ENCODE assay signal across 8 cellular contexts in genomic region chr4:176150283-176150682, GRCh38. TPM values are rescaled to one million over a fixed set of nuclear protein-coding genes. Genes with fewer than 3 reads are reported as not detected.
DNase-seq lines count a peak whose midpoint lies in the region; ATAC-seq, FAIRE-seq and TF ChIP-seq lines count a peak whose summit lies in the region.

No MANE protein-coding gene starts in this region.

- no peak overlapping the region for H3K4me3 Mint-ChIP-seq in nephron
- H3K4me3 Mint-ChIP-seq in Calu3 (ENCODE audit: low read depth, unreplicated experiment): no peak overlapping the region

- no peak overlapping the region for H3K4me2 ChIP-seq in GM12878 (ENCODE audit: control insufficient read depth, insufficient read depth)

- ATAC-seq in HG03442 (IDR thresholded peaks at IDR 0.05; ENCODE audit: unreplicated experiment) (peak; percentile 45), GM12878 (no peak), GM21360 (IDR thresholded peaks at IDR 0.05; ENCODE audit: unreplicated experiment) (no peak)

- H3K27me3 Mint-ChIP-seq in nephron (ENCODE audit: low read depth) (no peaks in the 10 kb centered on the region), Calu3 (ENCODE audit: unreplicated experiment) (no peaks in the 10 kb centered on the region)

- in situ Hi-C loops in GM12878 (cut with MboI): no loop called here

- DNase-seq in GM04503 (ENCODE audit: low read depth) (peak; percentile 3), GM12878 (ENCODE audit: low read depth, low spot score) (no peak), Calu3 (no peak), prostate gland (ENCODE audit: low spot score) (no peak), NCI-H1092 treated with DMSO at 0.1 percent for 48 hours (lab: John Stamatoyannopoulos, UW) (no peak)

- H3K27me3 ChIP-seq in GM12878 (replicated peaks in 1 of 2; ENCODE audit: control insufficient read depth in 2 of 2, insufficient read depth in 2 of 2, low read length in 1 of 2) (no peaks in the 10 kb centered on the region), prostate gland (replicated peaks; ENCODE audit: insufficient read depth) (no peaks in the 10 kb centered on the region)

- BruUV-seq in GM12878 (replicated peaks; lab: Mats Ljungman, UMichigan): no TSS peak
- no TSS peak for BruUV-seq in Calu3 (replicated peaks; lab: Mats Ljungman, UMichigan)

- no peaks in the 10 kb centered on the region for H3K79me2 ChIP-seq in GM12878 (ENCODE audit: control insufficient read depth, insufficient read depth, low read length)

- H3K4me1 ChIP-seq in GM12878 (ENCODE audit: control insufficient read depth, insufficient read depth, low read length): no peaks in the 10 kb centered on the region
- no peaks in the 10 kb centered on the region for H3K4me1 ChIP-seq in prostate gland (replicated peaks)

- H3K36me3 Mint-ChIP-seq in nephron (ENCODE audit: low read depth) (peaks cover 5% of the 10 kb centered on the region), Calu3 (ENCODE audit: insufficient read depth, unreplicated experiment) (no peaks in the 10 kb centered on the region)

- FAIRE-seq in GM12878 (lab: Jason Lieb, UNC): no peak

- H3K9me3 Mint-ChIP-seq in nephron: no peaks in the 10 kb centered on the region
- H3K9me3 Mint-ChIP-seq in Calu3 (ENCODE audit: low read depth, unreplicated experiment): no peaks in the 10 kb centered on the region

- RAD21 ChIA-PET in GM12878 (lab: Charles Lee; ENCODE audit: unreplicated experiment): interaction anchor here (1.6 kb wide), 1 partner anchor 190 kb away, joined by 13 read pairs; no protein-coding TSS in a partner anchor

- H3K27ac Mint-ChIP-seq in nephron (no peak overlapping the region), Calu3 (ENCODE audit: unreplicated experiment) (no peak overlapping the region)

- H3K9ac ChIP-seq in GM12878 (ENCODE audit: control insufficient read depth, insufficient read depth, low read length): no peak overlapping the region

- intact Hi-C loops in GM12878 (cut with micrococcal nuclease; ENCODE audit: unreplicated experiment): loop anchor here (1.0 to 5.0 kb wide), 3 partner anchors 127 to 191 kb away; no protein-coding TSS in a partner anchor
- intact Hi-C loops in Calu3 (cut with micrococcal nuclease; ENCODE audit: unreplicated experiment): loop anchor here (1.0 kb wide), 2 partner anchors 127 to 191 kb away; no protein-coding TSS in a partner anchor
- intact Hi-C loops in prostate gland (cut with DNase I): loop anchor here (2.0 to 5.0 kb wide), 2 partner anchors 127 to 187 kb away; no protein-coding TSS in a partner anchor

- SMC1A ChIA-PET in GM12878 (lab: Charles Lee; ENCODE audit: uncharacterized antibody, unreplicated experiment): interaction anchor here (0.8 to 1.6 kb wide), 3 partner anchors 10 to 191 kb away, joined by 3 to 4 read pairs (median 4); no protein-coding TSS in a partner anchor

- POLR2A ChIA-PET in GM12878 (lab: Charles Lee): no interaction called here

- peak; percentile 56 for TF ChIP-seq RAD21 in GM12878 (IDR thresholded peaks at IDR 0.05; ENCODE audit: insufficient read depth, low read depth, low read length)

- no peaks in the 10 kb centered on the region for H4K20me1 ChIP-seq in GM12878 (ENCODE audit: control insufficient read depth, insufficient read depth)

- no peak for TF ChIP-seq EP300 in GM12878 (IDR thresholded peaks at IDR 0.05; ENCODE audit: borderline replicate concordance in 1 of 2, control insufficient read depth in 1 of 2, low read depth in 2 of 2, low read length in 2 of 2)

- TF ChIP-seq CTCF in GM12878 (IDR thresholded peaks at IDR 0.05 in 2 of 3, conservative IDR thresholded peaks at IDR 0.05 in 1 of 3; ENCODE audit: control insufficient read depth in 2 of 3, extremely low read depth in 1 of 3, insufficient read depth in 1 of 3, low read depth in 3 of 3, low read length in 3 of 3) (peak in 1 of 3 experiments; percentile 30; a peak in 1 of 6 replicates), nephron (IDR thresholded peaks at IDR 0.05; ENCODE audit: unreplicated experiment in 3 of 3) (peak; percentile 17 to 40 (median 22)), Calu3 (IDR thresholded peaks at IDR 0.05; ENCODE audit: unreplicated experiment) (no peak), prostate gland (IDR thresholded peaks at IDR 0.05) (peak in 2 of 4 experiments; percentile 40 to 61)

- no peak for TF ChIP-seq POLR2A in GM12878 (IDR thresholded peaks at IDR 0.05; ENCODE audit: low read depth, low read length)
- TF ChIP-seq POLR2A in prostate gland (IDR thresholded peaks at IDR 0.05): no peak

- H3K4me1 Mint-ChIP-seq in nephron: no peaks in the 10 kb centered on the region
- H3K4me1 Mint-ChIP-seq in Calu3 (ENCODE audit: low read depth, unreplicated experiment): no peaks in the 10 kb centered on the region

- H2AFZ ChIP-seq in GM12878 (ENCODE audit: control insufficient read depth, low read depth, low read length): no peak overlapping the region

- H3K9me3 ChIP-seq in GM12878 (replicated peaks; ENCODE audit: control insufficient read depth, insufficient read depth, low read length) (no peaks in the 10 kb centered on the region), prostate gland (no peaks in the 10 kb centered on the region)

- H3K27ac ChIP-seq in GM12878 (ENCODE audit: control insufficient read depth, insufficient read depth) (no peak overlapping the region), prostate gland (no peak overlapping the region)

- no peaks in the 10 kb centered on the region for H3K36me3 ChIP-seq in GM12878 (ENCODE audit: control insufficient read depth in 2 of 2, insufficient read depth in 2 of 2, low read length in 1 of 2)
- H3K36me3 ChIP-seq in prostate gland: no peaks in the 10 kb centered on the region

- CTCF ChIA-PET in GM12878 (lab: Yijun Ruan, JAX): interaction anchor here (0.6 to 2.7 kb wide), 8 partner anchors 8 to 192 kb away, joined by 3 to 18 read pairs (median 4); partner anchors contain the start of gene SPATA4
- CTCF ChIA-PET in Calu3 (lab: Charles Lee): interaction anchor here (0.8 to 1.3 kb wide), 2 partner anchors 127 to 191 kb away, joined by 4 to 6 read pairs; no protein-coding TSS in a partner anchor

- no peak overlapping the region for H3K4me3 ChIP-seq in GM12878
- no peak overlapping the region for H3K4me3 ChIP-seq in prostate gland

TF ChIP-seq in GM12878, 131 proteins besides CTCF, POLR2A, EP300 and RAD21:
- no peak for TF ChIP-seq PRDM15 (CRISPR knock-in tag; IDR thresholded peaks at IDR 0.05)
- TF ChIP-seq CBX3 (IDR thresholded peaks at IDR 0.05; ENCODE audit: borderline replicate concordance, low read depth): no peak
- peak; percentile 39; the same call in 1 of the 2 replicates for TF ChIP-seq SMC3 (IDR thresholded peaks at IDR 0.05; ENCODE audit: borderline replicate concordance, low read length)
TF ChIP-seq in GM12878: peak in this region for 1.

RNA-seq across cellular contexts. Expression of gene SPATA4, which starts 45.1 kb away (rescaled TPM):
- not detected in 2 replicates for total RNA-seq in GM12878 (2013; cell fraction: nucleolus; rRNA removed)
- total RNA-seq in GM12878 (2014; rRNA removed) (0.11 TPM in 1 of 2 replicates, not detected in the other), GM12878 (2014; rRNA removed; fragmentation: Illumina TruSeq; extraction: Trizol) (not detected in 2 replicates), GM12878 (2021) (not detected in 2 replicates), Calu3 (2022) (not detected in 2 replicates), prostate gland (10 to 100 TPM in 1 of 2 donors, under 1 TPM in 1; 0.68 to 10.2 TPM)
- not detected for polyA plus RNA-seq in GM12878 (2011; ENCODE audit: low read depth)
- polyA plus RNA-seq in GM12878 (2011; rRNA removed) (not detected in 2 replicates), GM12878 (2014; fragmentation: Illumina TruSeq; extraction: Trizol) (not detected in 2 replicates), GM12878 (2014; fragmentation: Nextera tagmentation; extraction: Ambion mirVana) (not detected), GM12878 (2014; rRNA removed) (not detected in 2 replicates), GM12878 (2016; fragmentation: Nextera tagmentation; extraction: Ambion mirVana) (not detected)
- not detected in 2 replicates for polyA plus RNA-seq in GM12878 (2011; cell fraction: cytosol; rRNA removed)
- not detected in 2 replicates for polyA plus RNA-seq in GM12878 (2011; cell fraction: nucleus; rRNA removed)
- polyA plus RNA-seq in GM12878 (2012): not detected in 2 replicates
- not detected in 2 replicates for polyA minus RNA-seq in GM12878 (2011; rRNA and poly(A)+ RNA removed)
- polyA minus RNA-seq in GM12878 (2011; cell fraction: cytosol; rRNA and poly(A)+ RNA removed): not detected in 2 replicates
- polyA minus RNA-seq in GM12878 (2011; cell fraction: nucleus; rRNA and poly(A)+ RNA removed): not detected in 2 replicates
